Comparison of ENCODE assay signal across 13 cellular contexts in genomic region chr9:94826644-94827410, GRCh38.
DNase-seq lines count a peak whose midpoint lies in the region; ATAC-seq and TF ChIP-seq lines count a peak whose summit lies in the region.
"Had no signal": no experiment of that assay in that cellular context is flagged by ENCODE, and none has a peak within 500 bp of the region (broad histone marks: within the 10 kb centered on the region; RNA-seq: fewer than 3 reads in every experiment).

No MANE protein-coding gene starts in this region.

- H4K91ac ChIP-seq in mesenchymal stem cell (ENCODE audit: low read length): no peak overlapping the region

- intact Hi-C loops in lower leg skin (cut with DNase I; ENCODE audit: low total_unique reads): no loop called here

- H3K18ac ChIP-seq in mesenchymal stem cell (ENCODE audit: low read depth in 1 of 2, low read length in 2 of 2): peak overlapping the region; percentile 76 to 92

- DNase-seq in NCI-H345 (lab: John Stamatoyannopoulos, UW) (peak; percentile 6), NCI-H345 treated with DMSO at 0.1 percent for 48 hours (lab: John Stamatoyannopoulos, UW; ENCODE audit: unreplicated experiment) (no peak), adipocyte (ENCODE audit: low read depth) (no peak), mesenchymal stem cell (no peak), thoracic aorta (ENCODE audit: low spot score) (no peak), NCI-H1092 treated with DMSO at 0.1 percent for 48 hours (lab: John Stamatoyannopoulos, UW) (no peak), lower leg skin (ENCODE audit: low spot score in 2 of 2) (no peak)
- DNase-seq in activated naive CD4-positive, alpha-beta T cell (lab: John Stamatoyannopoulos, UW): no peak
- DNase-seq: ACHN; activated CD8-positive, alpha-beta memory T cell treated with anti-CD3 and anti-CD28 coated beads, Interleukin-2, amount 50 U/mL, for 48 hours; dermis blood vessel endothelial cell; NCI-H187 treated with DMSO at 0.1 percent for 48 hours had no signal

- H3K9me3 ChIP-seq in adipocyte (ENCODE audit: control insufficient read depth, low read length): no peaks in the 10 kb centered on the region
- H3K9me3 ChIP-seq in mesenchymal stem cell (ENCODE audit: control insufficient read depth, low read length): no peaks in the 10 kb centered on the region
- no peaks in the 10 kb centered on the region for H3K9me3 ChIP-seq in thoracic aorta

- H3K14ac ChIP-seq in mesenchymal stem cell (ENCODE audit: low read length in 2 of 2): peak overlapping the region in 1 of 2 experiments; percentile 73

- no peak overlapping the region for H2AK5ac ChIP-seq in mesenchymal stem cell (ENCODE audit: low read length, severe bottlenecking)

- H2BK120ac ChIP-seq in mesenchymal stem cell (ENCODE audit: low read depth, low read length): peak overlapping the region; percentile 64

- H3K27me3 ChIP-seq in adipocyte (replicated peaks; ENCODE audit: control insufficient read depth, insufficient read depth, low read length) (no peaks in the 10 kb centered on the region), mesenchymal stem cell (ENCODE audit: control insufficient read depth in 1 of 2, insufficient read depth in 1 of 2, low read length in 2 of 2) (no peaks in the 10 kb centered on the region), thoracic aorta (replicated peaks; ENCODE audit: insufficient read depth) (no peaks in the 10 kb centered on the region)

- H3K4me2 ChIP-seq in mesenchymal stem cell (ENCODE audit: low read length, poor library complexity, severe bottlenecking): no peak overlapping the region

- H3K4me1 ChIP-seq in adipocyte (ENCODE audit: control insufficient read depth, insufficient read depth, low read length) (peaks cover 27% of the 10 kb centered on the region), mesenchymal stem cell (ENCODE audit: control insufficient read depth, insufficient read depth, low read depth, low read length) (peaks cover 2% of the 10 kb centered on the region), thoracic aorta (ENCODE audit: control insufficient read depth in 1 of 2, low read depth in 2 of 2) (peaks cover 35 to 74% of the 10 kb centered on the region in 2 donors)

- H3K79me1 ChIP-seq in mesenchymal stem cell (replicated peaks; ENCODE audit: low read length, poor library complexity, severe bottlenecking): peaks cover 7% of the 10 kb centered on the region

- H4K8ac ChIP-seq in mesenchymal stem cell (ENCODE audit: low read length): peak overlapping the region; percentile 91

- H3K9ac ChIP-seq in adipocyte (ENCODE audit: low read length) (peak overlapping the region; percentile 43), mesenchymal stem cell (ENCODE audit: low read length) (peak overlapping the region; percentile 35)

- no peak for ATAC-seq in thoracic aorta (ENCODE audit: insufficient number of reproducible peaks, low FRiP score, low read depth)
- ATAC-seq: SK-N-SH treated with all-trans-retinoic acid at 6 μM for 48 hours had no signal

- no peak overlapping the region for H2AFZ ChIP-seq in mesenchymal stem cell (ENCODE audit: low read depth, low read length)

- WGBS in mesenchymal stem cell: 80% methylated on average over 1 of the region's 3 CpGs
- 84 to 87% methylated on average over 3 of the region's 3 CpGs for WGBS in lower leg skin, 2 donors

- H2BK5ac ChIP-seq in mesenchymal stem cell (ENCODE audit: low read depth, low read length, poor library complexity, severe bottlenecking): no peak overlapping the region

- H2BK12ac ChIP-seq in mesenchymal stem cell (ENCODE audit: low read length in 2 of 2): peak overlapping the region; percentile 84 to 98

- no peak overlapping the region for H2BK15ac ChIP-seq in mesenchymal stem cell (ENCODE audit: low read depth, poor library complexity, severe bottlenecking)

- H3K4ac ChIP-seq in mesenchymal stem cell (ENCODE audit: low read depth in 1 of 2, low read length in 2 of 2): peak overlapping the region; percentile 14 to 66

- no peaks in the 10 kb centered on the region for H3K36me3 ChIP-seq in adipocyte (ENCODE audit: control insufficient read depth, insufficient read depth, low read length, severe bottlenecking)
- peaks cover 4 to 6% of the 10 kb centered on the region in 2 experiments for H3K36me3 ChIP-seq in mesenchymal stem cell (ENCODE audit: control insufficient read depth in 1 of 2, insufficient read depth in 2 of 2, low read depth in 1 of 2, low read length in 2 of 2)
- no peaks in the 10 kb centered on the region for H3K36me3 ChIP-seq in thoracic aorta

- no peak for TF ChIP-seq CTCF in thoracic aorta (IDR thresholded peaks at IDR 0.05)
- no peak for TF ChIP-seq CTCF in lower leg skin (IDR thresholded peaks at IDR 0.05)

- H3K23ac ChIP-seq in mesenchymal stem cell (ENCODE audit: low read length in 2 of 2): no peak overlapping the region

- no peak overlapping the region for H3K27ac ChIP-seq in mesenchymal stem cell (ENCODE audit: low read length, poor library complexity, severe bottlenecking)
- H3K27ac ChIP-seq in thoracic aorta: peak overlapping the region; percentile 79 to 97

- H3K4me3 ChIP-seq in adipocyte (ENCODE audit: low read length) (peak overlapping the region; percentile 8), mesenchymal stem cell (ENCODE audit: insufficient read depth in 1 of 2, low read depth in 1 of 2, low read length in 2 of 2) (no peak overlapping the region), thoracic aorta (no peak overlapping the region), lower leg skin (ENCODE audit: low read depth, poor library complexity, severe bottlenecking) (no peak overlapping the region)

- TF ChIP-seq POLR2A in lower leg skin (IDR thresholded peaks at IDR 0.05): no peak
